In the genomic region with DNA sequence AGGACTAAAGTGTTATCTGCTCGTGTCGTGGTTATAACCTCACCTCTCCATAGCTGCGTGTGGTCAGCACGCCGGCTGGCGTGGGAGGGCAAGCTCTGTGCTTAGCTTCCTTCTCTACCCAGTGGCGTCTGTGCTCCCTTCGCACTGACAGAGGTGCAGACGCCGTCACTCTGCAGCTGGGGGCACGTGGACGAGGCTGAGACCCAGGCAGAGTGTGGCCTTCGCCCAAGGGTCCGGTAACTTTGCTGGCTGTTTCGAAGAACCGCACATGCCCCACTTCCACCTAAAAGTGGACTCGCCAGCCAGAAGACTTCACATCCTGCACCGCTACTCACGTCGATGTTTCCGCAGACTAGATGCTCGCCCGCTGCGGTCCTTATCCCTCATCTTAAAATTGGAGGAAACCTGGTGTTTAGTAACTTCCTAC, we compare ENCODE assay signal across 13 cellular contexts. TPM values are rescaled to one million over a fixed set of nuclear protein-coding genes. Genes with fewer than 3 reads are reported as not detected.
DNase-seq lines count a peak whose midpoint lies in the region; ATAC-seq and TF ChIP-seq lines count a peak whose summit lies in the region.
"Had no signal": no experiment of that assay in that cellular context is flagged by ENCODE, and none has a peak within 500 bp of the region (broad histone marks: within the 10 kb centered on the region; RNA-seq: fewer than 3 reads in every experiment).

No MANE protein-coding gene starts in this region.

- H3K36me3 ChIP-seq in esophagus squamous epithelium (peaks cover 0 to 41% (median 6%) of the 10 kb centered on the region in 3 donors), tibial artery (peaks cover 6 to 16% (median 12%) of the 10 kb centered on the region in 3 donors)
- H3K36me3 ChIP-seq: WERI-Rb-1 had no signal

- TF ChIP-seq POLR2A in esophagus squamous epithelium (IDR thresholded peaks at IDR 0.05): no peak

- no peak for ATAC-seq in GM19467 (IDR thresholded peaks at IDR 0.05; ENCODE audit: unreplicated experiment)

- H3K27ac Mint-ChIP-seq in activated T-cell treated with anti-CD3 and anti-CD28 coated beads, Interleukin-2, amount 50 U/mL, for 24 hours: peak overlapping the region; percentile 81
- H3K27ac Mint-ChIP-seq in nephron (peak overlapping the region in 2 of 3 experiments; percentile 22 to 53), Calu3 (ENCODE audit: unreplicated experiment) (no peak overlapping the region)

- no peaks in the 10 kb centered on the region for H3K9me3 ChIP-seq in esophagus squamous epithelium
- no peaks in the 10 kb centered on the region for H3K9me3 ChIP-seq in tibial artery

- no peak overlapping the region for H3K4me3 Mint-ChIP-seq in activated T-cell treated with anti-CD3 and anti-CD28 coated beads, Interleukin-2, amount 50 U/mL, for 24 hours
- no peak overlapping the region for H3K4me3 Mint-ChIP-seq in nephron
- H3K4me3 Mint-ChIP-seq in Calu3 (ENCODE audit: low read depth, unreplicated experiment): no peak overlapping the region

- H3K4me1 Mint-ChIP-seq in activated T-cell treated with anti-CD3 and anti-CD28 coated beads, Interleukin-2, amount 50 U/mL, for 24 hours (ENCODE audit: low read depth): peaks cover 14% of the 10 kb centered on the region
- H3K4me1 Mint-ChIP-seq in nephron: peaks cover 12% of the 10 kb centered on the region
- no peaks in the 10 kb centered on the region for H3K4me1 Mint-ChIP-seq in Calu3 (ENCODE audit: low read depth, unreplicated experiment)

- 87 to 91% methylated on average over 8 to 21 of the region's 24 CpGs for WGBS in esophagus squamous epithelium, 2 donors

- H3K27ac ChIP-seq in esophagus squamous epithelium (peak overlapping the region in 3 of 4 donors; percentile 47 to 65 (median 62)), tibial artery (peak overlapping the region; percentile 61 to 68)
- H3K27ac ChIP-seq: WERI-Rb-1 had no signal

- H3K36me3 Mint-ChIP-seq in activated T-cell treated with anti-CD3 and anti-CD28 coated beads, Interleukin-2, amount 50 U/mL, for 24 hours (ENCODE audit: low read depth): peaks cover 50% of the 10 kb centered on the region
- H3K36me3 Mint-ChIP-seq in nephron (ENCODE audit: low read depth) (peaks cover 10% of the 10 kb centered on the region), Calu3 (ENCODE audit: insufficient read depth, unreplicated experiment) (peaks cover 5% of the 10 kb centered on the region)

- intact Hi-C loops in esophagus squamous epithelium (cut with DNase I): no loop called here
- intact Hi-C loops in tibial artery (cut with DNase I; ENCODE audit: low total_unique reads): no loop called here
- intact Hi-C loops in Calu3 (cut with micrococcal nuclease; ENCODE audit: unreplicated experiment): loop anchor here (10.0 kb wide), 1 partner anchor 154 kb away; no protein-coding TSS in a partner anchor

- H3K27me3 Mint-ChIP-seq in activated T-cell treated with anti-CD3 and anti-CD28 coated beads, Interleukin-2, amount 50 U/mL, for 24 hours: no peaks in the 10 kb centered on the region
- H3K27me3 Mint-ChIP-seq in nephron (ENCODE audit: low read depth): no peaks in the 10 kb centered on the region
- H3K27me3 Mint-ChIP-seq in Calu3 (ENCODE audit: unreplicated experiment): no peaks in the 10 kb centered on the region

- BruUV-seq in Calu3 (replicated peaks; lab: Mats Ljungman, UMichigan): no TSS peak

- H3K4me1 ChIP-seq in esophagus squamous epithelium (peaks cover 0 to 13% (median 0%) of the 10 kb centered on the region in 3 donors), tibial artery (peaks cover 0 to 16% (median 10%) of the 10 kb centered on the region in 4 donors)

- no peak overlapping the region for H3K4me3 ChIP-seq in esophagus squamous epithelium
- H3K4me3 ChIP-seq in tibial artery: no peak overlapping the region

- no peaks in the 10 kb centered on the region for H3K9me3 Mint-ChIP-seq in activated T-cell treated with anti-CD3 and anti-CD28 coated beads, Interleukin-2, amount 50 U/mL, for 24 hours
- H3K9me3 Mint-ChIP-seq in nephron (no peaks in the 10 kb centered on the region), Calu3 (ENCODE audit: low read depth, unreplicated experiment) (no peaks in the 10 kb centered on the region)

- no peaks in the 10 kb centered on the region for H3K27me3 ChIP-seq in esophagus squamous epithelium
- no peaks in the 10 kb centered on the region for H3K27me3 ChIP-seq in tibial artery

- CTCF ChIA-PET in Calu3 (lab: Charles Lee): no interaction called here

- no peak for DNase-seq in activated T-cell treated with anti-CD3 and anti-CD28 coated beads, Interleukin-2, amount 50 U/mL, for 24 hours
- DNase-seq in activated T-cell treated with anti-CD3 and anti-CD28 coated beads, Interleukin-2, amount 50 U/mL, for 48 hours: no peak
- no peak for DNase-seq in esophagus squamous epithelium (lab: John Stamatoyannopoulos, UW)
- no peak for DNase-seq in tibial artery
- no peak for DNase-seq in stimulated activated naive CD4-positive, alpha-beta T cell treated with Interleukin-2 at 50 U/mL for 16 hours (lab: John Stamatoyannopoulos, UW)
- DNase-seq in Calu3: no peak
- DNase-seq: 8988T, activated T-cell treated with anti-CD3 and anti-CD28 coated beads for 4 hours, NCI-H1092, NCI-H526 treated with DMSO at 0.1 percent for 48 hours, WERI-Rb-1 had no signal

- TF ChIP-seq CTCF in esophagus squamous epithelium (IDR thresholded peaks at IDR 0.05): no peak
- no peak for TF ChIP-seq CTCF in nephron (IDR thresholded peaks at IDR 0.05; ENCODE audit: unreplicated experiment in 3 of 3)
- no peak for TF ChIP-seq CTCF in tibial artery (IDR thresholded peaks at IDR 0.05)
- no peak for TF ChIP-seq CTCF in Calu3 (IDR thresholded peaks at IDR 0.05; ENCODE audit: unreplicated experiment)

RNA-seq across cellular contexts. Expression of gene DYNC1H1, which starts 35.9 kb away (rescaled TPM):
- total RNA-seq in esophagus squamous epithelium (100 to 1,000 TPM; 261 to 376 (median 317) TPM), Calu3 (2022) (510 and 529 TPM in 2 replicates)
